Comparison of ENCODE assay signal across 11 cellular contexts in genomic region chr6:98764378-98764911, GRCh38.
DNase-seq lines count a peak whose midpoint lies in the region; ATAC-seq and TF ChIP-seq lines count a peak whose summit lies in the region.
"Had no signal": no experiment of that assay in that cellular context is flagged by ENCODE, and none has a peak within 500 bp of the region (broad histone marks: within the 10 kb centered on the region; RNA-seq: fewer than 3 reads in every experiment).

No MANE protein-coding gene starts in this region.

- TF ChIP-seq CTCF in ascending aorta (IDR thresholded peaks at IDR 0.05) = no peak
- no peak for TF ChIP-seq CTCF in vagina (IDR thresholded peaks at IDR 0.05)

- intact Hi-C loops in ascending aorta (cut with DNase I) = no loop called here
- intact Hi-C loops in vagina (cut with DNase I) = no loop called here

- H3K4me1 ChIP-seq in ascending aorta = no peaks in the 10 kb centered on the region
- H3K4me1 ChIP-seq in urinary bladder (ENCODE audit: insufficient read depth) = no peaks in the 10 kb centered on the region
- H3K4me1 ChIP-seq in vagina = no peaks in the 10 kb centered on the region

- ATAC-seq in activated naive CD8-positive, alpha-beta T cell treated with anti-CD3 and anti-CD28 coated beads, Interleukin-2, amount 50 U/mL, for 24 hours = no peak
- ATAC-seq in GM21723 (IDR thresholded peaks at IDR 0.05; ENCODE audit: unreplicated experiment) (no peak), HG02759 (IDR thresholded peaks at IDR 0.05; ENCODE audit: unreplicated experiment) (no peak)

- no peak overlapping the region for H3K27ac Mint-ChIP-seq in activated naive CD8-positive, alpha-beta T cell
- no peak overlapping the region for H3K27ac Mint-ChIP-seq in activated naive CD8-positive, alpha-beta T cell treated with anti-CD3 and anti-CD28 coated beads, Interleukin-2, amount 50 U/mL, for 24 hours

- H3K4me3 ChIP-seq in ascending aorta = peak overlapping the region; percentile 11 to 31
- H3K4me3 ChIP-seq in urinary bladder (ENCODE audit: low read depth, low read length) = peak overlapping the region; percentile 20
- peak overlapping the region in 1 of 2 donors; percentile 15 for H3K4me3 ChIP-seq in vagina
- H3K4me3 ChIP-seq: skin epidermis had no signal

- no peaks in the 10 kb centered on the region for H3K9me3 Mint-ChIP-seq in activated naive CD8-positive, alpha-beta T cell (ENCODE audit: low read depth)
- no peaks in the 10 kb centered on the region for H3K9me3 Mint-ChIP-seq in activated naive CD8-positive, alpha-beta T cell treated with anti-CD3 and anti-CD28 coated beads, Interleukin-2, amount 50 U/mL, for 24 hours

- TF ChIP-seq POLR2A in vagina (IDR thresholded peaks at IDR 0.05) = no peak

- H3K27ac ChIP-seq in ascending aorta = no peak overlapping the region
- no peak overlapping the region for H3K27ac ChIP-seq in urinary bladder (ENCODE audit: low read depth)
- no peak overlapping the region for H3K27ac ChIP-seq in vagina
- H3K27ac ChIP-seq: skin epidermis had no signal

- H3K27me3 ChIP-seq in ascending aorta (no peaks in the 10 kb centered on the region), vagina (no peaks in the 10 kb centered on the region)

- 60% methylated on average over 1 of the region's 1 CpG for WGBS in urinary bladder

- no peaks in the 10 kb centered on the region for H3K36me3 ChIP-seq in ascending aorta
- no peaks in the 10 kb centered on the region for H3K36me3 ChIP-seq in urinary bladder (ENCODE audit: insufficient read depth)
- H3K36me3 ChIP-seq in vagina = no peaks in the 10 kb centered on the region

- H3K4me3 Mint-ChIP-seq in activated naive CD8-positive, alpha-beta T cell = peak overlapping the region; percentile 48
- no peak overlapping the region for H3K4me3 Mint-ChIP-seq in activated naive CD8-positive, alpha-beta T cell treated with anti-CD3 and anti-CD28 coated beads, Interleukin-2, amount 50 U/mL, for 24 hours

- no peaks in the 10 kb centered on the region for H3K36me3 Mint-ChIP-seq in activated naive CD8-positive, alpha-beta T cell
- no peaks in the 10 kb centered on the region for H3K36me3 Mint-ChIP-seq in activated naive CD8-positive, alpha-beta T cell treated with anti-CD3 and anti-CD28 coated beads, Interleukin-2, amount 50 U/mL, for 24 hours (ENCODE audit: low read depth)

- H3K4me1 Mint-ChIP-seq in activated naive CD8-positive, alpha-beta T cell (ENCODE audit: low read depth) = peaks cover 4% of the 10 kb centered on the region
- no peaks in the 10 kb centered on the region for H3K4me1 Mint-ChIP-seq in activated naive CD8-positive, alpha-beta T cell treated with anti-CD3 and anti-CD28 coated beads, Interleukin-2, amount 50 U/mL, for 24 hours

- peaks cover 16% of the 10 kb centered on the region for H3K27me3 Mint-ChIP-seq in activated naive CD8-positive, alpha-beta T cell
- H3K27me3 Mint-ChIP-seq in activated naive CD8-positive, alpha-beta T cell treated with anti-CD3 and anti-CD28 coated beads, Interleukin-2, amount 50 U/mL, for 24 hours = peaks cover 25% of the 10 kb centered on the region

- no peak for DNase-seq in activated naive CD8-positive, alpha-beta T cell treated with anti-CD3 and anti-CD28 coated beads, Interleukin-2, amount 50 U/mL, for 24 hours
- DNase-seq in ascending aorta (ENCODE audit: low spot score in 2 of 2) (no peak), medulla oblongata (ENCODE audit: extremely low spot score) (peak; percentile 54), vagina (ENCODE audit: extremely low spot score in 2 of 2) (no peak)
- DNase-seq: NCI-H2029 treated with DMSO at 0.1 percent for 48 hours; stimulated activated naive CD4-positive, alpha-beta T cell had no signal

- peaks cover 0 to 4% of the 10 kb centered on the region in 2 donors for H3K9me3 ChIP-seq in ascending aorta
- H3K9me3 ChIP-seq in vagina = no peaks in the 10 kb centered on the region
